In the genomic region with DNA sequence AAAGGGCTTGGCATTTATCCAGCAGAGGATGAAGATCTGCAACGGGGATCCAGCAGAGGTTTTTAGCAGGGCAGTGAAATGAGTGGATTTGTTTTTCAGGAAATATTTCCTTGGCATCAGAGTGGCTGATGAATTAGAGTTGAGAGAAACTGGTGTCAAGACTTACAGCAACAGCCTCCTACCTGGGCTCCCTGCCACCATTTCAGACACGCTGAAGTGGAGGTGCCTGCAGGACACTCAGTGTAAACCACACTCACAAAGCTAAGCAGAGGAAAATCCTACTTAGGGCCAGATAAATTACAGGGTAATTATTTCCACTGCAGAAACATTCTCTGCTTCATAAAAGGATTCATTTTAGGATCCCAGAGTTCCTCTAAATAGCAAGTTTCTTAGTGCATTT, we compare ENCODE assay signal across 17 cellular contexts.
A peak's percentile ranks its signal among the peaks of the same experiment; 100 is the strongest.
DNase-seq lines count a peak whose midpoint lies in the region; ATAC-seq and TF ChIP-seq lines count a peak whose summit lies in the region.
"Had no signal": no experiment of that assay in that cellular context is flagged by ENCODE, and none has a peak within 500 bp of the region (broad histone marks: within the 10 kb centered on the region; RNA-seq: fewer than 3 reads in every experiment).

No MANE protein-coding gene starts in this region.

- no peak for TF ChIP-seq CTCF in PC-3 (conservative IDR thresholded peaks at IDR 0.05; ENCODE audit: low read depth, low read length)

- intact Hi-C loops in PC-3 (cut with micrococcal nuclease): no loop called here
- intact Hi-C loops in posterior cingulate gyrus (cut with DNase I): no loop called here
- intact Hi-C loops in activated CD4-positive, alpha-beta T cell treated with anti-CD3 and anti-CD28 coated beads, Interleukin-2, amount 10 ng/mL, durations not matched to agents 24 days and 14 days (cut with micrococcal nuclease): no loop called here

- DNase-seq in NCI-H2171 treated with DMSO at 0.1 percent for 48 hours (lab: John Stamatoyannopoulos, UW) (peak; percentile 54), NCI-H2171 (lab: John Stamatoyannopoulos, UW) (no peak), NCI-H2081 treated with DMSO at 0.1 percent for 48 hours (lab: John Stamatoyannopoulos, UW) (peak; percentile 11), PC-3 (no peak), posterior cingulate gyrus (peak in 8 of 10 donors; percentile 20 to 87 (median 34)), T-helper 2 cell (no peak), T-helper 17 cell (no peak)
- DNase-seq in activated CD4-positive, alpha-beta T cell treated with anti-CD3 and anti-CD28 coated beads, Interleukin-2, amount 10 ng/mL, durations not matched to agents 24 days and 14 days: no peak
- DNase-seq: activated naive CD4-positive, alpha-beta T cell treated with anti-CD3 and anti-CD28 coated beads for 36 hours; CD8-positive, alpha-beta memory T cell; GF-D8; H9; left colon; T1000; transverse colon had no signal

- no peak overlapping the region for H2AFZ ChIP-seq in PC-3 (ENCODE audit: low read length)

- H3K4me3 Mint-ChIP-seq in T-helper 17 cell: no peak overlapping the region
- no peak overlapping the region for H3K4me3 Mint-ChIP-seq in activated CD4-positive, alpha-beta T cell treated with anti-CD3 and anti-CD28 coated beads, Interleukin-2, amount 10 ng/mL, durations not matched to agents 24 days and 14 days
- H3K4me3 Mint-ChIP-seq: activated naive CD4-positive, alpha-beta T cell treated with anti-CD3 and anti-CD28 coated beads for 36 hours; CD8-positive, alpha-beta memory T cell; H9 had no signal

- no peak overlapping the region for H3K9ac ChIP-seq in PC-3 (ENCODE audit: low read length)

- no peaks in the 10 kb centered on the region for H3K36me3 Mint-ChIP-seq in T-helper 17 cell (ENCODE audit: low read depth)
- H3K36me3 Mint-ChIP-seq in activated CD4-positive, alpha-beta T cell treated with anti-CD3 and anti-CD28 coated beads, Interleukin-2, amount 10 ng/mL, durations not matched to agents 24 days and 14 days (ENCODE audit: low read depth): no peaks in the 10 kb centered on the region
- H3K36me3 Mint-ChIP-seq: CD8-positive, alpha-beta memory T cell had no signal

- H3K9me3 ChIP-seq in PC-3 (ENCODE audit: low read length) (no peaks in the 10 kb centered on the region), T-helper 17 cell (ENCODE audit: control insufficient read depth, low read length, poor library complexity, severe bottlenecking) (no peaks in the 10 kb centered on the region)
- H3K9me3 ChIP-seq: body of pancreas, SJCRH30, transverse colon had no signal

- H3K4me1 ChIP-seq in PC-3 (ENCODE audit: insufficient read depth, low read length): no peaks in the 10 kb centered on the region
- H3K4me1 ChIP-seq: body of pancreas, SJCRH30, transverse colon had no signal

- H4K20me1 ChIP-seq in PC-3 (ENCODE audit: low read length): no peaks in the 10 kb centered on the region

- no peaks in the 10 kb centered on the region for H3K9me3 Mint-ChIP-seq in activated CD4-positive, alpha-beta T cell treated with anti-CD3 and anti-CD28 coated beads, Interleukin-2, amount 10 ng/mL, durations not matched to agents 24 days and 14 days
- H3K9me3 Mint-ChIP-seq: H9 had no signal

- H3K27me3 Mint-ChIP-seq in T-helper 17 cell: no peaks in the 10 kb centered on the region
- no peaks in the 10 kb centered on the region for H3K27me3 Mint-ChIP-seq in activated CD4-positive, alpha-beta T cell treated with anti-CD3 and anti-CD28 coated beads, Interleukin-2, amount 10 ng/mL, durations not matched to agents 24 days and 14 days
- H3K27me3 Mint-ChIP-seq: CD8-positive, alpha-beta memory T cell had no signal

- H3K4me2 ChIP-seq in PC-3 (ENCODE audit: low read length): peak overlapping the region; percentile 47; the same call in 1 of the 2 replicates

- no peak overlapping the region for H3K27ac ChIP-seq in PC-3 (ENCODE audit: low read length)
- H3K27ac ChIP-seq: body of pancreas, SJCRH30, transverse colon had no signal

- POLR2A ChIA-PET in PC-3 (lab: Charles Lee; ENCODE audit: unreplicated experiment): no interaction called here

- no peaks in the 10 kb centered on the region for H3F3A ChIP-seq in PC-3 (ENCODE audit: low read length, unreplicated experiment)

- H3K4me1 Mint-ChIP-seq in T-helper 17 cell: no peaks in the 10 kb centered on the region
- no peaks in the 10 kb centered on the region for H3K4me1 Mint-ChIP-seq in activated CD4-positive, alpha-beta T cell treated with anti-CD3 and anti-CD28 coated beads, Interleukin-2, amount 10 ng/mL, durations not matched to agents 24 days and 14 days
- H3K4me1 Mint-ChIP-seq: CD8-positive, alpha-beta memory T cell had no signal

- no peaks in the 10 kb centered on the region for H3K9me2 ChIP-seq in PC-3 (replicated peaks; ENCODE audit: low read length)

- H3K4me3 ChIP-seq in PC-3 (ENCODE audit: low read length): no peak overlapping the region
- H3K4me3 ChIP-seq: body of pancreas, SJCRH30, transverse colon had no signal

- CTCF ChIA-PET in PC-3 (lab: Charles Lee): no interaction called here

- no TSS peak for BruUV-seq in PC-3 (replicated peaks; lab: Mats Ljungman, UMichigan)

- H3K36me3 ChIP-seq in PC-3 (ENCODE audit: low read depth, low read length): no peaks in the 10 kb centered on the region
- H3K36me3 ChIP-seq: SJCRH30, transverse colon had no signal

- H3K79me2 ChIP-seq in PC-3 (ENCODE audit: low read length): no peaks in the 10 kb centered on the region

- ATAC-seq in PC-3 (no peak), T-helper 17 cell (no peak)
- ATAC-seq: body of pancreas, left colon had no signal

- H3K27me3 ChIP-seq in PC-3 (ENCODE audit: low read length): peaks cover 12% of the 10 kb centered on the region
- H3K27me3 ChIP-seq: body of pancreas, SJCRH30, transverse colon had no signal

- no peak overlapping the region for H3K27ac Mint-ChIP-seq in T-helper 17 cell
- no peak overlapping the region for H3K27ac Mint-ChIP-seq in activated CD4-positive, alpha-beta T cell treated with anti-CD3 and anti-CD28 coated beads, Interleukin-2, amount 10 ng/mL, durations not matched to agents 24 days and 14 days
- H3K27ac Mint-ChIP-seq: activated naive CD4-positive, alpha-beta T cell treated with anti-CD3 and anti-CD28 coated beads for 36 hours; CD8-positive, alpha-beta memory T cell had no signal

Comparison
In these comparisons a context has a peak if more than half of its experiments do, and no peak if none do; other contexts are left out.
1. DNase-seq: peak in NCI-H2171 treated with DMSO at 0.1 percent for 48 hours (single experiment), NCI-H2081 treated with DMSO at 0.1 percent for 48 hours (single experiment) and posterior cingulate gyrus (8 of 10); none in NCI-H2171 (single experiment), PC-3 (single experiment), T-helper 2 cell (0 of 5), T-helper 17 cell (0 of 3) and activated CD4-positive, alpha-beta T cell treated with anti-CD3 and anti-CD28 coated beads, Interleukin-2, amount 10 ng/mL, durations not matched to agents 24 days and 14 days (single experiment).